In genomic region chr17:75364078-75364477, GRCh38 we compare ENCODE assay signal across 10 cellular contexts. TPM values are rescaled to one million over a fixed set of nuclear protein-coding genes. Genes with fewer than 3 reads are reported as not detected.
DNase-seq lines count a peak whose midpoint lies in the region; ATAC-seq, FAIRE-seq and TF ChIP-seq lines count a peak whose summit lies in the region.
"Had no signal": no experiment of that assay in that cellular context is flagged by ENCODE, and none has a peak within 500 bp of the region (broad histone marks: within the 10 kb centered on the region; RNA-seq: fewer than 3 reads in every experiment).

No MANE protein-coding gene starts in this region.

- POLR2A ChIA-PET in A549 (lab: Yijun Ruan, JAX), result interaction anchor here (0.6 to 0.8 kb wide), 2 partner anchors 29 to 86 kb away, joined by 3 read pairs; no protein-coding TSS in a partner anchor

- TF ChIP-seq CTCF in A549 (IDR thresholded peaks at IDR 0.05), result no peak
- TF ChIP-seq CTCF in esophagus squamous epithelium (IDR thresholded peaks at IDR 0.05), result no peak

- no peak overlapping the region for H3K4me3 Mint-ChIP-seq in T-helper 2 cell treated with Interferon-gamma antibody and Interleukin-4, amounts not matched to agents 5 μg/mL and 100 μg/mL, for 36 hours

- H3K27ac Mint-ChIP-seq in T-helper 2 cell treated with Interferon-gamma antibody and Interleukin-4, amounts not matched to agents 5 μg/mL and 100 μg/mL, for 36 hours, result peak overlapping the region; percentile 2

- H3K4me3 ChIP-seq in A549, result no peak overlapping the region
- H3K4me3 ChIP-seq in esophagus squamous epithelium, result no peak overlapping the region

- ATAC-seq in A549 (peak; percentile 54 to 70; a peak in 3 of 6 replicates), GM21576 (IDR thresholded peaks at IDR 0.05; ENCODE audit: unreplicated experiment) (no peak)

- peaks cover 7% of the 10 kb centered on the region for H3K36me3 Mint-ChIP-seq in T-helper 2 cell treated with Interferon-gamma antibody and Interleukin-4, amounts not matched to agents 5 μg/mL and 100 μg/mL, for 36 hours (ENCODE audit: low read depth)

- no peaks in the 10 kb centered on the region for H3K36me3 ChIP-seq in esophagus squamous epithelium

- intact Hi-C loops in esophagus squamous epithelium (cut with DNase I), result no loop called here

- no peak overlapping the region for H3K27ac ChIP-seq in A549
- no peak overlapping the region for H3K27ac ChIP-seq in esophagus squamous epithelium

- no peak for TF ChIP-seq EP300 in A549 (IDR thresholded peaks at IDR 0.05)

- H3K4me1 Mint-ChIP-seq in T-helper 2 cell treated with Interferon-gamma antibody and Interleukin-4, amounts not matched to agents 5 μg/mL and 100 μg/mL, for 36 hours (ENCODE audit: low read depth), result peaks cover 79% of the 10 kb centered on the region

- DNase-seq in A549 (ENCODE audit: low read depth in 1 of 2, low spot score in 1 of 2), result no peak
- peak; percentile 26 for DNase-seq in GM04504 (ENCODE audit: low read depth)
- DNase-seq in T-helper 2 cell treated with Interferon-gamma antibody and Interleukin-4, amounts not matched to agents 5 μg/mL and 100 μg/mL, for 36 hours (ENCODE audit: low spot score), result no peak
- DNase-seq in iris pigment epithelial cell (ENCODE audit: low read depth), result peak; percentile 92
- DNase-seq in HuH-7.5 (ENCODE audit: low spot score), result no peak
- no peak for DNase-seq in NCI-H2196 (lab: John Stamatoyannopoulos, UW; ENCODE audit: unreplicated experiment)
- DNase-seq in esophagus squamous epithelium (lab: John Stamatoyannopoulos, UW), result no peak
- DNase-seq: COR-L47, NCI-H526 treated with DMSO at 0.1 percent for 48 hours had no signal

- no peaks in the 10 kb centered on the region for H3K9me3 ChIP-seq in A549
- H3K9me3 ChIP-seq in esophagus squamous epithelium, result no peaks in the 10 kb centered on the region

- FAIRE-seq in A549 (lab: Jason Lieb, UNC), result peak; percentile 51

- H3K4me2 ChIP-seq in A549, result peak overlapping the region; percentile 15

- no peaks in the 10 kb centered on the region for H3K27me3 Mint-ChIP-seq in T-helper 2 cell treated with Interferon-gamma antibody and Interleukin-4, amounts not matched to agents 5 μg/mL and 100 μg/mL, for 36 hours (ENCODE audit: low read depth)

- H3K27me3 ChIP-seq in esophagus squamous epithelium, result no peaks in the 10 kb centered on the region

- peaks cover 77% of the 10 kb centered on the region for H3K4me1 ChIP-seq in A549
- H3K4me1 ChIP-seq in esophagus squamous epithelium, result peaks cover 10 to 79% (median 34%) of the 10 kb centered on the region in 3 donors

- TF ChIP-seq RAD21 in A549 (conservative IDR thresholded peaks at IDR 0.05 in 1 of 2, IDR thresholded peaks at IDR 0.05 in 1 of 2), result no peak

- TF ChIP-seq POLR2A in A549 (IDR thresholded peaks at IDR 0.05; ENCODE audit: low read length), result no peak
- TF ChIP-seq POLR2A in esophagus squamous epithelium (IDR thresholded peaks at IDR 0.05), result no peak

- CTCF ChIA-PET in A549 (lab: Yijun Ruan, JAX), result interaction anchor here (1.0 to 1.6 kb wide), 5 partner anchors 10 to 74 kb away, joined by 3 to 7 read pairs (median 4); no protein-coding TSS in a partner anchor

- H3K9me3 Mint-ChIP-seq in T-helper 2 cell treated with Interferon-gamma antibody and Interleukin-4, amounts not matched to agents 5 μg/mL and 100 μg/mL, for 36 hours, result no peaks in the 10 kb centered on the region

- 62% methylated on average over 2 of the region's 2 CpGs for WGBS in A549 (ENCODE audit: missing lambda C conversion rate)
- WGBS in esophagus squamous epithelium, 2 donors, result 80 to 84% methylated on average over 2 of the region's 2 CpGs

TF ChIP-seq in A549, 52 proteins besides CTCF, POLR2A, EP300 and RAD21:
- TF ChIP-seq FOSL2 (IDR thresholded peaks at IDR 0.05), result no peak
- TF ChIP-seq FOSL2 (CRISPR knock-in tag; IDR thresholded peaks at IDR 0.05), result 0 out of 2 replicates have a peak, but pooled peaks have one; percentile 17
- TF ChIP-seq HEYL (CRISPR knock-in tag; IDR thresholded peaks at IDR 0.05), result no peak

RNA-seq across cellular contexts. Expression of gene GRB2, which starts 41.4 kb away (rescaled TPM):
- 87.5 and 91.4 TPM in 2 replicates for polyA plus RNA-seq in A549 (2011; rRNA removed)
- polyA plus RNA-seq in A549 (2012; cell fraction: cytosol; rRNA removed), result 88.8 and 101 TPM in 2 replicates
- polyA plus RNA-seq in A549 (2012; cell fraction: nucleus; rRNA removed), result 106 and 120 TPM in 2 replicates
- 89.0 to 91.9 TPM (median 90.1 TPM) in 3 replicates for polyA plus RNA-seq in A549 (2017; fragmentation: RNase III; extraction: RNeasy Plus Mini Kit Qiagen cat#74134 plus additional on column Dnase treatment)
- 33.3 and 40.5 TPM in 2 replicates for polyA minus RNA-seq in A549 (2011; rRNA and poly(A)+ RNA removed)
- total RNA-seq in esophagus squamous epithelium, result 100 to 1,000 TPM in 2 of 4 donors, 10 to 100 TPM in 2; 58.9 to 128 (median 107) TPM

Comparison
In these comparisons a context has a peak if more than half of its experiments do, and no peak if none do; other contexts are left out.
1. DNase-seq: peak in GM04504 (single experiment) and iris pigment epithelial cell (single experiment); none in A549 (0 of 2), T-helper 2 cell treated with Interferon-gamma antibody and Interleukin-4, amounts not matched to agents 5 μg/mL and 100 μg/mL, for 36 hours (single experiment), HuH-7.5 (single experiment), NCI-H2196 (single experiment) and esophagus squamous epithelium (single experiment).